16 cellular contexts compared by ENCODE assay signal in the genomic region with DNA sequence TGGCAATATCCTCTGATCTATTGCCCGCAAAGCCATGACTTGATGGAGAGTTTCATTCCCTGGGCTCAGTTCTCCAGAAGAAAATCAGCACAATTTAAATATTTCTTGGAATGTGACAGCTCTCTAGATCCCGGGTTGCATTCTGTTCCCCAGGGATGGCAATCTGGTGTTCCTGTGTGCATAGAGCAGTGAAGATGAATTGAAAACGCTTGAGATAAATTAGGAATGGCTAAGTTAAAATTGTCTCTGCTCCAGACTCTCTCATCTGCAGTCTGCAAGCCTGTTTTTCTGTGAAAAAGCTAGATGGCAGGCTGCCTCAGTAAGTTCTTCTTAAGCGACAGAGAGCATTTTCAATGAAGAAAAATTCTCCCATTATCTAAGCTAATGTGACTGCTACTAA.
DNase-seq lines count a peak whose midpoint lies in the region; ATAC-seq and TF ChIP-seq lines count a peak whose summit lies in the region.
"Had no signal": no experiment of that assay in that cellular context is flagged by ENCODE, and none has a peak within 500 bp of the region (broad histone marks: within the 10 kb centered on the region; RNA-seq: fewer than 3 reads in every experiment).

No MANE protein-coding gene starts in this region.

- DNase-seq in H7 (peak; percentile 4), hepatocyte (ENCODE audit: low spot score) (peak; percentile 5), pons (ENCODE audit: low spot score) (peak; percentile 45), SIG-M5 treated with dmso at 0.1 percent for 504 hours (lab: John Stamatoyannopoulos, UW; ENCODE audit: unreplicated experiment) (no peak), RKO (ENCODE audit: low spot score) (no peak), NCI-H2081 (lab: John Stamatoyannopoulos, UW) (no peak)
- DNase-seq: AML-193, gastrocnemius medialis, mesenchymal stem cell, NCI-H146, NCI-H510A, PC-9, thyroid gland had no signal

- peaks cover 25% of the 10 kb centered on the region for H3K4me1 Mint-ChIP-seq in brain

- no peaks in the 10 kb centered on the region for H3K4me1 ChIP-seq in hepatocyte (ENCODE audit: insufficient read depth)
- H3K4me1 ChIP-seq: gastrocnemius medialis, thyroid gland had no signal

- H3K4me3 ChIP-seq in H7 (ENCODE audit: insufficient read depth, low read depth, low read length) (no peak overlapping the region), hepatocyte (no peak overlapping the region)
- H3K4me3 ChIP-seq: gastrocnemius medialis, PC-9, thyroid gland had no signal

- no peaks in the 10 kb centered on the region for H3K27me3 ChIP-seq in H7 (ENCODE audit: control insufficient read depth, insufficient read depth, low read length)
- no peaks in the 10 kb centered on the region for H3K27me3 ChIP-seq in hepatocyte
- H3K27me3 ChIP-seq: gastrocnemius medialis, thyroid gland had no signal

- no peaks in the 10 kb centered on the region for H3K79me2 ChIP-seq in hepatocyte

- H3K27ac ChIP-seq in hepatocyte: no peak overlapping the region
- H3K27ac ChIP-seq: gastrocnemius medialis, PC-9, thyroid gland had no signal

- peaks cover 0 to 4% (median 0%) of the 10 kb centered on the region in 5 experiments for H3K9me3 Mint-ChIP-seq in brain

- no peaks in the 10 kb centered on the region for H3K36me3 ChIP-seq in H7 (replicated peaks; ENCODE audit: control insufficient read depth, insufficient read depth, low read length)
- H3K36me3 ChIP-seq in hepatocyte (replicated peaks; ENCODE audit: insufficient read depth, low read depth): no peaks in the 10 kb centered on the region
- H3K36me3 ChIP-seq: gastrocnemius medialis, thyroid gland had no signal

- no peaks in the 10 kb centered on the region for H3K9me2 ChIP-seq in hepatocyte (replicated peaks; ENCODE audit: insufficient read depth)

- H2AFZ ChIP-seq in hepatocyte: no peak overlapping the region
- H2AFZ ChIP-seq: PC-9 had no signal

- H3K4me3 Mint-ChIP-seq in brain: peak overlapping the region; percentile 23 to 83 (median 75)

- H3K4me2 ChIP-seq in hepatocyte: no peak overlapping the region
- H3K4me2 ChIP-seq: PC-9 had no signal

- TF ChIP-seq CTCF in brain (conservative IDR thresholded peaks at IDR 0.05) (no peak), hepatocyte (IDR thresholded peaks at IDR 0.05; ENCODE audit: poor library complexity) (no peak)

- H3K27me3 Mint-ChIP-seq in brain: peaks cover 4% of the 10 kb centered on the region

- no peaks in the 10 kb centered on the region for H3K9me3 ChIP-seq in hepatocyte (ENCODE audit: low read depth)
- H3K9me3 ChIP-seq: gastrocnemius medialis, thyroid gland had no signal

- no peaks in the 10 kb centered on the region for H3K36me3 Mint-ChIP-seq in brain

- ATAC-seq in HG03460 (IDR thresholded peaks at IDR 0.05; ENCODE audit: unreplicated experiment): no peak
- ATAC-seq: activated naive CD4-positive, alpha-beta T cell treated with anti-CD3 and anti-CD28 coated beads, Interleukin-2, amount 50 U/mL, for 72 hours; gastrocnemius medialis had no signal

- H3K27ac Mint-ChIP-seq in brain: peak overlapping the region; percentile 34 to 82 (median 41)
- H3K27ac Mint-ChIP-seq: activated naive CD4-positive, alpha-beta T cell treated with anti-CD3 and anti-CD28 coated beads, Interleukin-2, amount 50 U/mL, for 72 hours had no signal

- no peaks in the 10 kb centered on the region for H4K20me1 ChIP-seq in hepatocyte (ENCODE audit: insufficient read depth, poor library complexity, severe bottlenecking)

- WGBS in hepatocyte (ENCODE audit: low lambda C conversion rate, missing lambda C conversion rate): 66% methylated on average over 4 of the region's 4 CpGs

Comparison
In these comparisons a context has a peak if more than half of its experiments do, and no peak if none do; other contexts are left out.
1. DNase-seq: peak in H7 (single experiment), hepatocyte (single experiment) and pons (single experiment); none in SIG-M5 treated with dmso at 0.1 percent for 504 hours (single experiment), RKO (single experiment) and NCI-H2081 (0 of 2).